In genomic region chr4:118850813-118851173, GRCh38 we compare ENCODE assay signal across 8 cellular contexts. TPM values are rescaled to one million over a fixed set of nuclear protein-coding genes. Genes with fewer than 3 reads are reported as not detected.
DNase-seq lines count a peak whose midpoint lies in the region; ATAC-seq and TF ChIP-seq lines count a peak whose summit lies in the region.

No MANE protein-coding gene starts in this region.

- H3K4me1 Mint-ChIP-seq in activated CD8-positive, alpha-beta T cell treated with anti-CD3 and anti-CD28 coated beads, Interleukin-2, amount 10 ng/mL, durations not matched to agents 7 days and 5 days (ENCODE audit: low read depth) = peaks cover 24% of the 10 kb centered on the region

- TF ChIP-seq POLR2A in GM18505 (IDR thresholded peaks at IDR 0.05; ENCODE audit: borderline replicate concordance, extremely low read depth, insufficient read depth, insufficient read length) (no peak), right lobe of liver (IDR thresholded peaks at IDR 0.05) (no peak)

- ATAC-seq in GM18505 (IDR thresholded peaks at IDR 0.05; ENCODE audit: unreplicated experiment) (peak; percentile 19), HG02623 (IDR thresholded peaks at IDR 0.05; ENCODE audit: unreplicated experiment) (peak; percentile 34), right lobe of liver (peak; percentile 62 to 73 (median 68)), HG03108 (IDR thresholded peaks at IDR 0.05; ENCODE audit: unreplicated experiment) (no peak)
- ATAC-seq in activated CD8-positive, alpha-beta T cell treated with anti-CD3 and anti-CD28 coated beads, Interleukin-2, amount 10 ng/mL, durations not matched to agents 7 days and 5 days = peak; percentile 55

- POLR2A ChIA-PET in activated CD8-positive, alpha-beta T cell treated with anti-CD3 and anti-CD28 coated beads, Interleukin-2, amount 10 ng/mL, durations not matched to agents 7 days and 5 days (lab: Charles Lee) = interaction anchor here (0.6 to 1.8 kb wide), 3 partner anchors 11 to 26 kb away, joined by 3 to 14 read pairs (median 4); partner anchors contain the start of gene SEC24D

- H3K27ac Mint-ChIP-seq in activated CD8-positive, alpha-beta T cell treated with anti-CD3 and anti-CD28 coated beads, Interleukin-2, amount 10 ng/mL, durations not matched to agents 7 days and 5 days = peak overlapping the region; percentile 92

- H3K27ac ChIP-seq in right lobe of liver = peak overlapping the region in 2 of 3 donors; percentile 26 to 33

- H3K36me3 ChIP-seq in right lobe of liver = no peaks in the 10 kb centered on the region

- H3K36me3 Mint-ChIP-seq in activated CD8-positive, alpha-beta T cell treated with anti-CD3 and anti-CD28 coated beads, Interleukin-2, amount 10 ng/mL, durations not matched to agents 7 days and 5 days (ENCODE audit: low read depth) = peaks cover 20% of the 10 kb centered on the region

- peak overlapping the region; percentile 22 to 65 (median 45) for H3K4me3 ChIP-seq in right lobe of liver

- no peak for TF ChIP-seq CTCF in right lobe of liver (IDR thresholded peaks at IDR 0.05)

- intact Hi-C loops in right lobe of liver (cut with DNase I) = no loop called here

- CTCF ChIA-PET in activated CD8-positive, alpha-beta T cell treated with anti-CD3 and anti-CD28 coated beads, Interleukin-2, amount 10 ng/mL, durations not matched to agents 7 days and 5 days (lab: Charles Lee) = interaction anchor here (0.7 to 6.8 kb wide), 9 partner anchors 10 to 427 kb away, joined by 3 to 43 read pairs (median 3); no protein-coding TSS in a partner anchor

- H3K27me3 ChIP-seq in right lobe of liver = no peaks in the 10 kb centered on the region

- peak overlapping the region; percentile 86 for H3K4me3 Mint-ChIP-seq in activated CD8-positive, alpha-beta T cell treated with anti-CD3 and anti-CD28 coated beads, Interleukin-2, amount 10 ng/mL, durations not matched to agents 7 days and 5 days

- no peak for DNase-seq in activated CD8-positive, alpha-beta T cell treated with anti-CD3 and anti-CD28 coated beads, Interleukin-2, amount 10 ng/mL, durations not matched to agents 7 days and 5 days
- DNase-seq in right lobe of liver (no peak), DMS 273 (lab: John Stamatoyannopoulos, UW; ENCODE audit: unreplicated experiment) (no peak), HUDEP-2 (lab: John Stamatoyannopoulos, UW; ENCODE audit: unreplicated experiment in 76 of 76) (no peak)
- no peak for DNase-seq in stimulated activated CD4-positive, alpha-beta T cell treated with anti-CD3 and anti-CD28 coated beads, Interleukin-1b, Interleukin-23, amount 100 ng/mL, for 48 hours

- peaks cover 0 to 7% (median 0%) of the 10 kb centered on the region in 4 donors for H3K4me1 ChIP-seq in right lobe of liver

- H3K9me3 ChIP-seq in right lobe of liver = no peaks in the 10 kb centered on the region

- H3K27me3 Mint-ChIP-seq in activated CD8-positive, alpha-beta T cell treated with anti-CD3 and anti-CD28 coated beads, Interleukin-2, amount 10 ng/mL, durations not matched to agents 7 days and 5 days (ENCODE audit: low read depth) = peaks cover 7% of the 10 kb centered on the region

- WGBS in right lobe of liver (ENCODE audit: insufficient coverage, low coverage, low lambda C conversion rate, missing lambda C conversion rate) = 10% methylated on average over 3 of the region's 3 CpGs

- H3K9me3 Mint-ChIP-seq in activated CD8-positive, alpha-beta T cell treated with anti-CD3 and anti-CD28 coated beads, Interleukin-2, amount 10 ng/mL, durations not matched to agents 7 days and 5 days (ENCODE audit: insufficient read depth) = no peaks in the 10 kb centered on the region

RNA-seq across cellular contexts. Expression of gene SEC24D, which starts 14.9 kb away (rescaled TPM):
- 10 to 100 TPM; 29.5 to 32.7 TPM for total RNA-seq in activated CD8-positive, alpha-beta T cell treated with anti-CD3 and anti-CD28 coated beads, Interleukin-2, amount 10 ng/mL, durations not matched to agents 7 days and 5 days
- total RNA-seq in right lobe of liver = 10 to 100 TPM; 52.2 to 80.1 (median 69.2) TPM

RNA-seq across cellular contexts. Expression of gene SYNPO2, which starts 37.9 kb away (rescaled TPM):
- total RNA-seq in activated CD8-positive, alpha-beta T cell treated with anti-CD3 and anti-CD28 coated beads, Interleukin-2, amount 10 ng/mL, durations not matched to agents 7 days and 5 days = under 1 TPM; 0.60 to 0.74 TPM
- total RNA-seq in right lobe of liver = 10 to 100 TPM in 2 of 6 experiments, 1 to 10 TPM in 4; 2.7 to 11.2 (median 8.2) TPM
